In the genomic region with DNA sequence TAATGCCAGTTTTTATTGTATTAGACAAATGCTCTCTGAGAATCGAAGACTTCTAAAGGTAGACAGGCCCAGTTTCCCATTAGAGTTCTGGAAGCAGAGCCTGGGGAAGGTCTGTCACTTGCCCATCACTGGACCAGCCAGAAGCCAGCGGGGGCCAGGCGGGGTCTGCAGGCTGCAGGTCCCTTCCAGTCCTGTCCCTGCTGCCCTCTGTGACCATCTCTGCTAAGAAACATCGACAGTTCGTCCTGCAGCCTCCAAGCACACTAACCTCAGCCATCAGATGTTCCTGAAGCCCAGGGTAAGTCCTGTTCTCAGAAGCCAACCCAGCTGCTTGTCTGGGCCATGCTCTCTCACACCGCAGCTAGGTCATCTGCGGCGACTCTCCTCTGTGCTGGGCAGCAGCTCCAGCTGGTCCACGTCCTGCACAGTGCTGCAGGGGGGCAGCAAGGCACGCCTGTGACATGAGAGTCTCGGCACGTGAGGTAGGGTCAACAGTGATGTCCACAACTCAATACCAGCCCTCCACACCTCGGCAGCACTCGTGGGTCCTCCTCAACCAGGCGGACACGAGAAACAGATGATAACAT, we compare ENCODE assay signal across 20 cellular contexts.
"Had no signal": no experiment of that assay in that cellular context is flagged by ENCODE, and none has a peak within 500 bp of the region (broad histone marks: within the 10 kb centered on the region; RNA-seq: fewer than 3 reads in every experiment).

No MANE protein-coding gene starts in this region.

- H3K27ac ChIP-seq: epithelial cell of prostate, esophagus muscularis mucosa, gastrocnemius medialis, neutrophil, suprapubic skin, thyroid gland, vagina had no signal

- ATAC-seq: gastrocnemius medialis; left cardiac atrium; right cardiac atrium; stimulated activated naive CD8-positive, alpha-beta T cell treated with anti-CD3 and anti-CD28 coated beads, Interleukin-15, Interleukin-2, amounts not matched to agents 100 U/mL and 50 U/mL, for 24 hours had no signal

- H3K4me1 ChIP-seq: thyroid gland, vagina had no signal

- H3K4me3 ChIP-seq: dorsolateral prefrontal cortex, esophagus muscularis mucosa, gastrocnemius medialis, left ventricle myocardium inferior, lung, suprapubic skin, thyroid gland, vagina had no signal

- H3K27me3 ChIP-seq: dorsolateral prefrontal cortex, esophagus muscularis mucosa, gastrocnemius medialis, neutrophil, suprapubic skin, thyroid gland, vagina had no signal

- DNase-seq: cortex of kidney; effector memory CD4-positive, alpha-beta T cell; gastrocnemius medialis; immature natural killer cell; left cardiac atrium; left ventricle myocardium inferior; mesenchymal stem cell; naive B cell; right cardiac atrium; small intestine; stimulated activated CD4-positive, alpha-beta T cell treated with anti-CD3 and anti-CD28 coated beads, Interleukin-2, amount 100 ng/mL, for 48 hours; stimulated activated naive CD8-positive, alpha-beta T cell treated with anti-CD3 and anti-CD28 coated beads, Interleukin-15, Interleukin-2, amounts not matched to agents 100 U/mL and 50 U/mL, for 24 hours; thyroid gland had no signal

- H3K9me3 ChIP-seq: esophagus muscularis mucosa, gastrocnemius medialis, left ventricle myocardium inferior, neutrophil, suprapubic skin, thyroid gland, vagina had no signal
